ENCODE assay signal across 21 cellular contexts in genomic region chr20:24812356-24812755, GRCh38.
DNase-seq lines count a peak whose midpoint lies in the region; ATAC-seq and TF ChIP-seq lines count a peak whose summit lies in the region.
"Had no signal": no experiment of that assay in that cellular context is flagged by ENCODE, and none has a peak within 500 bp of the region (broad histone marks: within the 10 kb centered on the region; RNA-seq: fewer than 3 reads in every experiment).

No MANE protein-coding gene starts in this region.

- DNase-seq in endothelial cell (ENCODE audit: low spot score) (no peak), lower lobe of right lung (peak; percentile 11), posterior vena cava (ENCODE audit: low spot score) (peak; percentile 8), DMS53 treated with DMSO at 0.1 percent for 48 hours (lab: John Stamatoyannopoulos, UW; ENCODE audit: unreplicated experiment) (no peak), omental fat pad (ENCODE audit: low spot score) (no peak), DMS53 (lab: John Stamatoyannopoulos, UW) (no peak), HK-2 (ENCODE audit: unreplicated experiment) (no peak)
- DNase-seq: 8988T; ACHN; BE2C; C1 segment of cervical spinal cord; CD4-positive, alpha-beta memory T cell; CD4-positive, CD25-positive, alpha-beta regulatory T cell; CD8-positive, alpha-beta memory T cell; COR-L47; DMS 273 treated with DMSO at 0.1 percent for 48 hours; DMS153; DMS79 treated with DMSO at 0.1 percent for 48 hours; GF-D8 had no signal

- peak overlapping the region; percentile 25 for H3K4me3 Mint-ChIP-seq in endothelial cell (ENCODE audit: unreplicated experiment)
- H3K4me3 Mint-ChIP-seq: CD14-positive monocyte; CD4-positive, alpha-beta memory T cell; CD4-positive, CD25-positive, alpha-beta regulatory T cell; CD8-positive, alpha-beta memory T cell had no signal

- no peak overlapping the region for H3K4me3 ChIP-seq in lower lobe of right lung
- H3K4me3 ChIP-seq: BLaER1 had no signal

- no peak overlapping the region for H3K27ac ChIP-seq in lower lobe of right lung
- H3K27ac ChIP-seq: BLaER1 had no signal

- H3K27me3 Mint-ChIP-seq in endothelial cell (ENCODE audit: unreplicated experiment), result peaks cover 7% of the 10 kb centered on the region

- intact Hi-C loops in lower lobe of right lung (cut with DNase I), result no loop called here
- intact Hi-C loops in posterior vena cava (cut with DNase I), result no loop called here

- no peaks in the 10 kb centered on the region for H3K36me3 ChIP-seq in lower lobe of right lung
- H3K36me3 ChIP-seq: BE2C, BLaER1 had no signal

- H3K4me1 Mint-ChIP-seq in endothelial cell (ENCODE audit: unreplicated experiment), result no peaks in the 10 kb centered on the region
- H3K4me1 Mint-ChIP-seq: CD4-positive, alpha-beta memory T cell; CD4-positive, CD25-positive, alpha-beta regulatory T cell had no signal

- TF ChIP-seq CTCF in endothelial cell (IDR thresholded peaks at IDR 0.05; ENCODE audit: unreplicated experiment) (no peak), lower lobe of right lung (IDR thresholded peaks at IDR 0.05) (no peak), omental fat pad (IDR thresholded peaks at IDR 0.05) (no peak)

- H3K27me3 ChIP-seq in lower lobe of right lung (ENCODE audit: low read depth), result no peaks in the 10 kb centered on the region
- H3K27me3 ChIP-seq: BLaER1 had no signal

- no peak overlapping the region for H3K27ac Mint-ChIP-seq in endothelial cell (ENCODE audit: unreplicated experiment)
- H3K27ac Mint-ChIP-seq: CD14-positive monocyte; CD4-positive, alpha-beta memory T cell; CD4-positive, CD25-positive, alpha-beta regulatory T cell; CD8-positive, alpha-beta memory T cell had no signal

- no peaks in the 10 kb centered on the region for H3K36me3 Mint-ChIP-seq in endothelial cell (ENCODE audit: low read depth, unreplicated experiment)
- H3K36me3 Mint-ChIP-seq: CD14-positive monocyte; CD4-positive, alpha-beta memory T cell; CD4-positive, CD25-positive, alpha-beta regulatory T cell; CD8-positive, alpha-beta memory T cell had no signal

- no peaks in the 10 kb centered on the region for H3K4me1 ChIP-seq in lower lobe of right lung
- H3K4me1 ChIP-seq: BE2C had no signal

- H3K9me3 Mint-ChIP-seq in endothelial cell (ENCODE audit: unreplicated experiment), result no peaks in the 10 kb centered on the region
- H3K9me3 Mint-ChIP-seq: CD4-positive, alpha-beta memory T cell; CD8-positive, alpha-beta memory T cell had no signal

- no peaks in the 10 kb centered on the region for H3K9me3 ChIP-seq in lower lobe of right lung
- H3K9me3 ChIP-seq: BE2C, BLaER1 had no signal

- no peak for ATAC-seq in lower lobe of right lung
- ATAC-seq in omental fat pad (ENCODE audit: low FRiP score), result no peak

Comparison
In these comparisons a context has a peak if more than half of its experiments do, and no peak if none do; other contexts are left out.
1. DNase-seq: peak in lower lobe of right lung (single experiment) and posterior vena cava (single experiment); none in endothelial cell (single experiment), DMS53 treated with DMSO at 0.1 percent for 48 hours (single experiment), omental fat pad (single experiment), DMS53 (single experiment) and HK-2 (single experiment).